Comparison of ENCODE assay signal across 14 cellular contexts in genomic region chr6:113629940-113630339, GRCh38.
A peak's percentile ranks its signal among the peaks of the same experiment; 100 is the strongest.
DNase-seq lines count a peak whose midpoint lies in the region; ATAC-seq and TF ChIP-seq lines count a peak whose summit lies in the region.
"Had no signal": no experiment of that assay in that cellular context is flagged by ENCODE, and none has a peak within 500 bp of the region (broad histone marks: within the 10 kb centered on the region; RNA-seq: fewer than 3 reads in every experiment).

No MANE protein-coding gene starts in this region.

- peaks cover 8% of the 10 kb centered on the region for H3K79me2 ChIP-seq in OCI-LY3 (ENCODE audit: low read length)

- no peak overlapping the region for H2AFZ ChIP-seq in OCI-LY3 (ENCODE audit: low read depth, low read length)

- H3K27ac ChIP-seq in OCI-LY3 (ENCODE audit: low read length) (peak overlapping the region; percentile 99), left lung (peak overlapping the region; percentile 2 to 88), subcutaneous abdominal adipose tissue (ENCODE audit: low read depth, low read length) (peak overlapping the region; percentile 96)

- H3K9me3 ChIP-seq in OCI-LY3 (ENCODE audit: insufficient read depth, low read length) = no peaks in the 10 kb centered on the region
- H3K9me3 ChIP-seq in left lung = no peaks in the 10 kb centered on the region
- H3K9me3 ChIP-seq in subcutaneous abdominal adipose tissue (ENCODE audit: control insufficient read depth in 5 of 5, low read length in 5 of 5) = peaks cover 0 to 2% (median 0%) of the 10 kb centered on the region in 5 donors

- intact Hi-C loops in left lung (cut with DNase I) (no loop called here), Right ventricle myocardium superior (cut with DNase I) (no loop called here)

- DNase-seq in DMS53 (lab: John Stamatoyannopoulos, UW) (peak; percentile 51), DMS53 treated with DMSO at 0.1 percent for 48 hours (lab: John Stamatoyannopoulos, UW; ENCODE audit: unreplicated experiment) (no peak), left lung (no peak), pons (ENCODE audit: low spot score) (no peak), Right ventricle myocardium superior (no peak)
- no peak for DNase-seq in NK-92 treated with Interleukin-12 subunit alpha and Interleukin-12 subunit beta, amount 100 ng/mL, for 24 hours (lab: John Stamatoyannopoulos, UW)
- DNase-seq: 8988T; activated CD4-positive, alpha-beta T cell treated with anti-CD3 and anti-CD28 coated beads, Interleukin-2, amount 50 U/mL, for 1 hour; activated T-cell treated with anti-CD3 and anti-CD28 coated beads, Interleukin-2, amount 50 U/mL, for 24 hours; GF-D8; posterior cingulate gyrus; substantia nigra had no signal

- H3K36me3 ChIP-seq in OCI-LY3 (replicated peaks; ENCODE audit: low read depth, low read length) = no peaks in the 10 kb centered on the region
- H3K36me3 ChIP-seq in left lung = no peaks in the 10 kb centered on the region
- H3K36me3 ChIP-seq in subcutaneous abdominal adipose tissue (ENCODE audit: control insufficient read depth in 5 of 5, insufficient read depth in 5 of 5, low read length in 5 of 5) = no peaks in the 10 kb centered on the region

- no peaks in the 10 kb centered on the region for H4K20me1 ChIP-seq in OCI-LY3 (ENCODE audit: insufficient read depth, low read length)

- H3K27me3 ChIP-seq in OCI-LY3 (ENCODE audit: low read depth, low read length) (no peaks in the 10 kb centered on the region), left lung (no peaks in the 10 kb centered on the region), subcutaneous abdominal adipose tissue (ENCODE audit: control insufficient read depth in 5 of 5, insufficient read depth in 4 of 5, low read length in 5 of 5) (peaks cover 0 to 2% (median 0%) of the 10 kb centered on the region in 5 donors)

- H3K9ac ChIP-seq in OCI-LY3 (ENCODE audit: low read length) (peak overlapping the region; percentile 72), subcutaneous abdominal adipose tissue (ENCODE audit: low read length in 5 of 5) (no peak overlapping the region)

- H3K4me1 ChIP-seq in OCI-LY3 (ENCODE audit: low read length) = peaks cover 93% of the 10 kb centered on the region
- peaks cover 18 to 60% of the 10 kb centered on the region in 2 donors for H3K4me1 ChIP-seq in left lung
- H3K4me1 ChIP-seq in subcutaneous abdominal adipose tissue (ENCODE audit: control insufficient read depth in 5 of 5, insufficient read depth in 5 of 5, low read length in 5 of 5) = peaks cover 14 to 55% (median 43%) of the 10 kb centered on the region in 5 donors

- peak overlapping the region; percentile 83 for H3K4me2 ChIP-seq in OCI-LY3 (ENCODE audit: low read length)

- ATAC-seq in left lung (no peak), Right ventricle myocardium superior (ENCODE audit: poor library complexity) (no peak)

- H3K4me3 ChIP-seq in OCI-LY3 (ENCODE audit: low read length) (peak overlapping the region; percentile 69), left lung (no peak overlapping the region), subcutaneous abdominal adipose tissue (ENCODE audit: low read depth in 1 of 5, low read length in 5 of 5) (no peak overlapping the region)

- TF ChIP-seq CTCF in OCI-LY3 (IDR thresholded peaks at IDR 0.05; ENCODE audit: low read depth, low read length) (no peak), left lung (IDR thresholded peaks at IDR 0.05) (no peak)

Comparison
In these comparisons a context has a peak if more than half of its experiments do, and no peak if none do; other contexts are left out.
1. H3K27ac ChIP-seq: peak in every context shown above with its lines; median percentile 99 in OCI-LY3; 96 in subcutaneous abdominal adipose tissue; 45 in left lung.